In the genomic region with DNA sequence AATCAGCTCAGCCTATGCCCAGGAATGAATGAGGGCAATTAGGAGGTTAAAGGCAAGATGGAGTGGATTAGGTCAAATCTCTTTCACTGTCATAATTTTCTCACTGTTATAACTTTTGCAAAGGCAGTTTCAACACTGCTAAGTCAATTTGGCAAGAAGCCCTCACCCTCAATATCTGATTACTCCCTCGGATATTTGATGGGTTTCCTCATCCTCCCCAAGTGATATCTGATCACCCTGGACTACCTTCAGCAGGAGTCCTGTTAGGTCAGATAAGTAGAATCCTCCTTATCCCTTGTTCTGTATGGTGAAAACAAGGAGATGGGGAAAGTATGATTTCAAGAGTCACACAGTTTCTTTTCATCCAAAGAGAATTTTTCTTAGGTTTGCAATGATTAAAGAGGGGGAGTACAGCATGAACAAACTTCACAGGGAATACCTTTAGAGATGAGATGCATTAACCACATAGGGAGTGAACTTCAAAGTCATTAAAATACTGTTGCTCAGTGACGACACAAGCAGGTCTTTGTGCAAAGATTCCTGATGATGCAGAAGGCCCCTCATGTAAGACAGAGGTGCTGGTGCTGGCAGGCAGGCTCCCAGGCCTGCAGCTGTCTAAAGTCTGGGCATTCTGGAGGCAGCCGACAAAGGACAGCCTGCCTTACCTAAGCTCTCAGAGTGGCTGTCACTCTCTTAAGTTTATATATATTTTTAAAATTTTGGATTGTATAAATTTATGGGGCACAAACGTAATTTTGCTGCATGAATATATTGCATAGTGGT, we compare ENCODE assay signal across 19 cellular contexts.
A peak's percentile ranks its signal among the peaks of the same experiment; 100 is the strongest.
DNase-seq lines count a peak whose midpoint lies in the region; ATAC-seq and TF ChIP-seq lines count a peak whose summit lies in the region.
"Had no signal": no experiment of that assay in that cellular context is flagged by ENCODE, and none has a peak within 500 bp of the region (broad histone marks: within the 10 kb centered on the region; RNA-seq: fewer than 3 reads in every experiment).

No MANE protein-coding gene starts in this region.

- H3K9me3 Mint-ChIP-seq in mesothelial cell of epicardium (peaks cover 4% of the 10 kb centered on the region), type B pancreatic cell (peaks cover 6% of the 10 kb centered on the region), neural progenitor cell (peaks cover 4% of the 10 kb centered on the region)

- H3K9me3 ChIP-seq in gastrocnemius medialis (no peaks in the 10 kb centered on the region), neural progenitor cell (ENCODE audit: low read depth) (no peaks in the 10 kb centered on the region)
- H3K9me3 ChIP-seq: BLaER1 treated with 17β-estradiol and CSF1 and Interleukin-3, amounts not matched to agents 10 nM and 100 nM; SJSA1 had no signal

- ATAC-seq in gastrocnemius medialis, result no peak
- ATAC-seq: HCT116 had no signal

- TF ChIP-seq CTCF in fibroblast of villous mesenchyme (IDR thresholded peaks at IDR 0.05; ENCODE audit: insufficient read depth, low read depth, low read length) (no peak), mesothelial cell of epicardium (IDR thresholded peaks at IDR 0.05; ENCODE audit: unreplicated experiment) (no peak), type B pancreatic cell (conservative IDR thresholded peaks at IDR 0.05) (no peak), gastrocnemius medialis (IDR thresholded peaks at IDR 0.05 in 4 of 5, conservative IDR thresholded peaks at IDR 0.05 in 1 of 5) (no peak), neural progenitor cell (IDR thresholded peaks at IDR 0.05) (no peak)

- H3K4me1 ChIP-seq in gastrocnemius medialis (no peaks in the 10 kb centered on the region), neural progenitor cell (peaks cover 3% of the 10 kb centered on the region)
- H3K4me1 ChIP-seq: BLaER1 treated with 17β-estradiol and CSF1 and Interleukin-3, amounts not matched to agents 10 nM and 100 nM; SJSA1 had no signal

- H3F3A ChIP-seq in neural progenitor cell (ENCODE audit: low read depth), result no peaks in the 10 kb centered on the region

- TF ChIP-seq POLR2A in gastrocnemius medialis (IDR thresholded peaks at IDR 0.05), result no peak

- no peaks in the 10 kb centered on the region for H4K20me1 ChIP-seq in neural progenitor cell (ENCODE audit: low read depth)
- H4K20me1 ChIP-seq: BLaER1 treated with 17β-estradiol and CSF1 and Interleukin-3, amounts not matched to agents 10 nM and 100 nM had no signal

- no peaks in the 10 kb centered on the region for H3K36me3 ChIP-seq in gastrocnemius medialis
- no peaks in the 10 kb centered on the region for H3K36me3 ChIP-seq in neural progenitor cell
- H3K36me3 ChIP-seq: BLaER1 treated with 17β-estradiol and CSF1 and Interleukin-3, amounts not matched to agents 10 nM and 100 nM; SJSA1 had no signal

- peak overlapping the region; percentile 35 for H3K27ac Mint-ChIP-seq in mesothelial cell of epicardium
- no peak overlapping the region for H3K27ac Mint-ChIP-seq in type B pancreatic cell
- H3K27ac Mint-ChIP-seq in neural progenitor cell, result no peak overlapping the region
- H3K27ac Mint-ChIP-seq: CD4-positive, alpha-beta T cell had no signal

- in situ Hi-C loops in gastrocnemius medialis (cut with MboI; ENCODE audit: low sequenced_read_pairs in 4 of 4), result no loop called here

- H3K4me3 ChIP-seq in fibroblast of villous mesenchyme (ENCODE audit: low read depth, low read length), result no peak overlapping the region
- no peak overlapping the region for H3K4me3 ChIP-seq in gastrocnemius medialis
- no peak overlapping the region for H3K4me3 ChIP-seq in neural progenitor cell
- H3K4me3 ChIP-seq: BLaER1 treated with 17β-estradiol and CSF1 and Interleukin-3, amounts not matched to agents 10 nM and 100 nM; PC-9; SJSA1 had no signal

- peaks cover 66% of the 10 kb centered on the region for H3K4me1 Mint-ChIP-seq in mesothelial cell of epicardium
- H3K4me1 Mint-ChIP-seq in type B pancreatic cell (ENCODE audit: unreplicated experiment), result peaks cover 11% of the 10 kb centered on the region
- peaks cover 11% of the 10 kb centered on the region for H3K4me1 Mint-ChIP-seq in neural progenitor cell

- DNase-seq in SW480 (ENCODE audit: low spot score), result peak; percentile 35
- DNase-seq in fibroblast of villous mesenchyme (ENCODE audit: low read depth), result peak; percentile 29
- no peak for DNase-seq in mesothelial cell of epicardium (ENCODE audit: low spot score in 2 of 2, unreplicated experiment in 2 of 2)
- DNase-seq in type B pancreatic cell (ENCODE audit: extremely low spot score, unreplicated experiment), result no peak
- DNase-seq in NCI-H1417 treated with DMSO at 0.1 percent for 48 hours (lab: John Stamatoyannopoulos, UW), result no peak
- DNase-seq in gastrocnemius medialis, result no peak
- DNase-seq in neural progenitor cell (ENCODE audit: low spot score), result no peak
- DNase-seq: CD4-positive, alpha-beta T cell; NCI-H1092; NCI-H1436; NCI-H187; NCI-H2081 treated with DMSO at 0.1 percent for 48 hours; NCI-H2171 treated with DMSO at 0.1 percent for 48 hours; NCI-H524; NCI-H774; PC-9 had no signal

- no peak overlapping the region for H2AFZ ChIP-seq in neural progenitor cell (replicated peaks)
- H2AFZ ChIP-seq: PC-9 had no signal

- H3K27me3 ChIP-seq in gastrocnemius medialis, result no peaks in the 10 kb centered on the region
- H3K27me3 ChIP-seq in neural progenitor cell, result no peaks in the 10 kb centered on the region
- H3K27me3 ChIP-seq: BLaER1 treated with 17β-estradiol and CSF1 and Interleukin-3, amounts not matched to agents 10 nM and 100 nM; SJSA1 had no signal

- H3K27ac ChIP-seq in gastrocnemius medialis (no peak overlapping the region), neural progenitor cell (no peak overlapping the region)
- H3K27ac ChIP-seq: BLaER1 treated with 17β-estradiol and CSF1 and Interleukin-3, amounts not matched to agents 10 nM and 100 nM; PC-9; SJSA1 had no signal

- H3K4me3 Mint-ChIP-seq in mesothelial cell of epicardium (no peak overlapping the region), type B pancreatic cell (peak overlapping the region; percentile 23), neural progenitor cell (no peak overlapping the region)
- H3K4me3 Mint-ChIP-seq: CD4-positive, alpha-beta T cell had no signal

- H3K79me2 ChIP-seq in neural progenitor cell (ENCODE audit: low read depth), result no peaks in the 10 kb centered on the region

- no peak overlapping the region for H3K9ac ChIP-seq in neural progenitor cell
- H3K9ac ChIP-seq: BLaER1 treated with 17β-estradiol and CSF1 and Interleukin-3, amounts not matched to agents 10 nM and 100 nM had no signal

- intact Hi-C loops in gastrocnemius medialis (cut with DNase I; ENCODE audit: low total_unique reads), result no loop called here

- no peak overlapping the region for H3K4me2 ChIP-seq in neural progenitor cell
- H3K4me2 ChIP-seq: BLaER1 treated with 17β-estradiol and CSF1 and Interleukin-3, amounts not matched to agents 10 nM and 100 nM; PC-9 had no signal

- H3K27me3 Mint-ChIP-seq in mesothelial cell of epicardium (ENCODE audit: low read depth), result no peaks in the 10 kb centered on the region
- H3K27me3 Mint-ChIP-seq in type B pancreatic cell, result no peaks in the 10 kb centered on the region
- H3K27me3 Mint-ChIP-seq in neural progenitor cell (ENCODE audit: insufficient read depth, low read depth), result no peaks in the 10 kb centered on the region
- H3K27me3 Mint-ChIP-seq: CD4-positive, alpha-beta T cell had no signal

- H3K36me3 Mint-ChIP-seq in mesothelial cell of epicardium (no peaks in the 10 kb centered on the region), type B pancreatic cell (no peaks in the 10 kb centered on the region), neural progenitor cell (no peaks in the 10 kb centered on the region)

Comparison
In these comparisons a context has a peak if more than half of its experiments do, and no peak if none do; other contexts are left out.
1. DNase-seq: peak in SW480 (single experiment) and fibroblast of villous mesenchyme (single experiment); none in mesothelial cell of epicardium (0 of 2), type B pancreatic cell (single experiment), NCI-H1417 treated with DMSO at 0.1 percent for 48 hours (single experiment), gastrocnemius medialis (0 of 2) and neural progenitor cell (single experiment).